In the genomic region with DNA sequence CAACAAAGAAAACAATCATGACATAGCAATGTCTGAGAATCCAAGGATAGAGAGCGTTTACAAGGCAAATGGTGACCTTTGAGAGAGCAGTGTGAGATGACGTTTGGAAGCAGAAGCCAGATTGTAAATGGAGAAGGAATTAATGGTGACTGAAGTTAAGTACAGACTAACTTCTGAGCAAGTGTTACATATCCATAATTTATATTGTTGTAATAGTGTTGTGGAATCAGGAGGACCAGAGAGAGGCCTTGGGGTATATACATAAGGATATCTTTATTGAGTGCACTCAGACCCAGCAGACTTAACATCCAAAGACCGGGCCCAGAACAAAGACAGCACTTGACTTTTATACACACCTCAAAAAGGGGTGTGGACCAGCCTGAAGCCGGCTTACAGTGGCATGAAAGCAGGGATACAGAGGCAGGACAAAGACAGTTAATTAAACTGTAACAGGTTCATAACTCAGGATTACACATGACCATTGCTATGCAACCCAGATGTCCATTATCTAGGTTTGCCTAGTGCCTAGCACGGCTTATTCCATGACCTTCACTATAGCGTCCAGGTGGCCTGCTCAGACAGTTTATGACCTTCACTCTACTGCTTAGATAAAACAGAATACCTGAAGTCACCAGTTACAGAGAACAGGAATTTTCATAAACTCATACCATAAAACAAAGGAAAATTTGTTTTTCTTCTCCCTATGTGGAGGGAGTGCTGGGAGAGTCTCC, we compare ENCODE assay signal across 29 cellular contexts.
"Had no signal": no experiment of that assay in that cellular context is flagged by ENCODE, and none has a peak within 500 bp of the region (broad histone marks: within the 10 kb centered on the region; RNA-seq: fewer than 3 reads in every experiment).

No MANE protein-coding gene starts in this region.

- FAIRE-seq: bronchial epithelial cell, islet of Langerhans, TTC549 had no signal

- H3K9ac ChIP-seq: parathyroid adenoma had no signal

- DNase-seq: activated CD4-positive, alpha-beta T cell treated with anti-CD3 and anti-CD28 coated beads for 48 hours; activated CD4-positive, alpha-beta T cell treated with anti-CD3 and anti-CD28 coated beads, Interleukin-2, amount 50 U/mL, for 48 hours; activated CD8-positive, alpha-beta memory T cell treated with anti-CD3 and anti-CD28 coated beads for 24 hours; activated gamma-delta T cell treated with Interleukin-2 at 50 U/mL for 16 hours; activated naive CD4-positive, alpha-beta T cell treated with anti-CD3 and anti-CD28 coated beads, Interleukin-2, amount 50 U/mL, for 16 hours; amygdala; foreskin keratinocyte; left lung; mesendoderm; nephron progenitor cell; psoas muscle; sigmoid colon; stimulated activated CD4-positive, alpha-beta T cell treated with anti-CD3 and anti-CD28 coated beads, Interleukin-1b, Interleukin-23, amount 100 ng/mL, for 48 hours; stimulated activated naive B cell treated with anti-CD40 and anti-IgM and Interleukin-4, amounts not matched to agents 10 μg/mL and 1 μg/mL and 100 μg/mL, for 72 hours; stomach; T-helper 9 cell; thyroid gland; upper lobe of right lung had no signal

- H3K36me3 ChIP-seq: esophagus muscularis mucosa, left lung, sigmoid colon, stomach, thyroid gland, upper lobe of right lung had no signal

- H3K4me1 ChIP-seq: parathyroid adenoma had no signal

- H3K27me3 ChIP-seq: esophagus muscularis mucosa, foreskin keratinocyte, left lung, sigmoid colon, stomach, thyroid gland, upper lobe of right lung had no signal

- H3K4me3 ChIP-seq: esophagus muscularis mucosa, left lung, lung, psoas muscle, sigmoid colon, smooth muscle cell, stomach, thyroid gland, upper lobe of right lung had no signal

- ATAC-seq: activated CD4-positive, CD25-positive, alpha-beta regulatory T cell treated with anti-CD3 and anti-CD28 coated beads, Interleukin-2, amount 50 U/mL, for 24 hours; foreskin keratinocyte; left lung; psoas muscle; stimulated activated naive B cell treated with anti-CD40 and anti-IgM and Interleukin-4, amounts not matched to agents 10 μg/mL and 1 μg/mL and 100 μg/mL, for 72 hours; upper lobe of right lung had no signal

- H3K79me2 ChIP-seq: parathyroid adenoma had no signal

- H3K4me2 ChIP-seq: smooth muscle cell had no signal

- H3K27me3 Mint-ChIP-seq: central memory CD8-positive, alpha-beta T cell; dendritic cell treated with granulocyte-macrophage colony-stimulating factor and Interleukin-4, amounts not matched to agents 40 ng/mL and 50 ng/mL, for 4 days had no signal

- H3K4me3 Mint-ChIP-seq: central memory CD8-positive, alpha-beta T cell; dendritic cell treated with granulocyte-macrophage colony-stimulating factor and Interleukin-4, amounts not matched to agents 40 ng/mL and 50 ng/mL, for 4 days; nephron progenitor cell; stimulated activated naive B cell treated with anti-CD40 and anti-IgM and Interleukin-4, amounts not matched to agents 10 μg/mL and 1 μg/mL and 100 μg/mL, for 72 hours had no signal

- H3K27ac ChIP-seq: esophagus muscularis mucosa, foreskin keratinocyte, left lung, parathyroid adenoma, psoas muscle, sigmoid colon, stomach, thyroid gland, upper lobe of right lung had no signal

- H3K27ac Mint-ChIP-seq: dendritic cell treated with granulocyte-macrophage colony-stimulating factor and Interleukin-4, amounts not matched to agents 40 ng/mL and 50 ng/mL, for 4 days; nephron progenitor cell; stimulated activated naive B cell treated with anti-CD40 and anti-IgM and Interleukin-4, amounts not matched to agents 10 μg/mL and 1 μg/mL and 100 μg/mL, for 72 hours; T-helper 1 cell treated with Interleukin-12 subunit alpha and Interleukin-12 subunit beta and Interleukin-4 antibody, amounts not matched to agents 30 μg/mL and 1 μg/mL, for 36 hours had no signal

- H3K9me3 Mint-ChIP-seq: central memory CD8-positive, alpha-beta T cell; dendritic cell treated with granulocyte-macrophage colony-stimulating factor and Interleukin-4, amounts not matched to agents 40 ng/mL and 50 ng/mL, for 4 days; nephron progenitor cell; stimulated activated naive B cell treated with anti-CD40 and anti-IgM and Interleukin-4, amounts not matched to agents 10 μg/mL and 1 μg/mL and 100 μg/mL, for 72 hours; T-helper 1 cell treated with Interleukin-12 subunit alpha and Interleukin-12 subunit beta and Interleukin-4 antibody, amounts not matched to agents 30 μg/mL and 1 μg/mL, for 36 hours had no signal

- H3K36me3 Mint-ChIP-seq: stimulated activated naive B cell treated with anti-CD40 and anti-IgM and Interleukin-4, amounts not matched to agents 10 μg/mL and 1 μg/mL and 100 μg/mL, for 72 hours had no signal

- H2AFZ ChIP-seq: parathyroid adenoma had no signal

- H3K9me3 ChIP-seq: esophagus muscularis mucosa, left lung, psoas muscle, sigmoid colon, stomach, thyroid gland, upper lobe of right lung had no signal
